In the genomic region with DNA sequence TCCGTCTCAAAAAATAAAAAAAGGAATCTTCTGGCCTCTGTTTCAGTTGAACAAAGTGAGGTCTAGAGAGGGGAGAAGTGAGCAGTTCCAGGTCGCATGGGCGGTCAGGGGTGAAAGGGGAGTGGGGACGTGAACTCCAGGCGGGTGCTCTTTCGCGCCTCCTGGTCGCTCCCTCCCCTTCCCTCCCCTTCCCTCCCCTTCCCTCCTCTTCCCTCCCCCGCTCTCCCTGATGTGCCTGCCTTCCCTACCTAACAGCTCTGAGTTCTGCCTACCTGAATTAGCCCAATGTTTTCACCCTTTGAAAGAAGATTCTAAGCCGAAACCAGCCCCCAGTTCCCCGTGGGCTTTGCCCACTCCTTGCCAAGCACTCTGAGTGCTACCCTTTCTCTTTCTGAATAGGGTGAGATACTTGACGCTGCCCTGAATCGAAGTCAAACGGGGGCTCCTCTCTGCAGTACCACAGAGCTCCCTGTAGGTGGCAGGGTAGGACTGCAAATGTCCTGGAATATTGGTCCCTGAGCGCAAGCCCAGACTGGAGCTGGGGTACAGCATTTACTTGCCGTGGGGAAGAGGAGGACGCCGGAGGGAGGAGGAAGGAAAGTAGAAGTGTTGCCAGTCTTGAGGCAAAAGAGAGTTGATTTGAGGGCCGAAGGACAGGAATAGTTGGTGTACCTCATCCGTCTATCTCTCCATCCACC, we compare ENCODE assay signal across 8 cellular contexts.
DNase-seq lines count a peak whose midpoint lies in the region; ATAC-seq and TF ChIP-seq lines count a peak whose summit lies in the region.
"Not testable (repeated sequence)": the region's sequence is repeated elsewhere in the genome, so short reads cannot be mapped to it uniquely, and the experiment has no call there.

No MANE protein-coding gene starts in this region.

- not testable (repeated sequence) for H3K27me3 Mint-ChIP-seq in activated CD4-positive, alpha-beta T cell treated with anti-CD3 and anti-CD28 coated beads for 36 hours; progenitor cell of endocrine pancreas

- H3K4me1 Mint-ChIP-seq in activated CD4-positive, alpha-beta T cell treated with anti-CD3 and anti-CD28 coated beads for 36 hours; progenitor cell of endocrine pancreas (ENCODE audit: low read depth): not testable (repeated sequence)

- intact Hi-C loops in activated CD4-positive, alpha-beta T cell treated with anti-CD3 and anti-CD28 coated beads for 36 hours (cut with DNase I, micrococcal nuclease): not testable (repeated sequence)

- H3K9me3 Mint-ChIP-seq in activated CD4-positive, alpha-beta T cell treated with anti-CD3 and anti-CD28 coated beads for 36 hours (ENCODE audit: low read depth); progenitor cell of endocrine pancreas (ENCODE audit: low read depth): not testable (repeated sequence)

- POLR2A ChIA-PET in activated CD4-positive, alpha-beta T cell treated with anti-CD3 and anti-CD28 coated beads for 36 hours (lab: Charles Lee): not testable (repeated sequence)

- not testable (repeated sequence) for H3K36me3 ChIP-seq in right atrium auricular region, tibial nerve

- H3K27me3 ChIP-seq in right atrium auricular region, tibial nerve: not testable (repeated sequence)

- 9 to 17% methylated on average over 15 to 20 of the region's 20 CpGs for WGBS in tibial nerve, 2 donors

- H3K27ac ChIP-seq in right atrium auricular region, tibial nerve: not testable (repeated sequence)

- peak; percentile 46 for ATAC-seq in HG02870 (IDR thresholded peaks at IDR 0.05; ENCODE audit: unreplicated experiment)
- peak; percentile 69 for ATAC-seq in activated CD4-positive, alpha-beta T cell treated with anti-CD3 and anti-CD28 coated beads for 36 hours

- in situ Hi-C loops in astrocyte of the spinal cord (cut with HindIII; ENCODE audit: low sequenced_read_pairs): not testable (repeated sequence)

- not testable (repeated sequence) for H3K4me3 Mint-ChIP-seq in activated CD4-positive, alpha-beta T cell treated with anti-CD3 and anti-CD28 coated beads for 36 hours; progenitor cell of endocrine pancreas (ENCODE audit: low read depth)

- not testable (repeated sequence) for H3K4me3 ChIP-seq in astrocyte of the spinal cord (ENCODE audit: low read depth, low read length); right atrium auricular region; tibial nerve

- CTCF ChIA-PET in activated CD4-positive, alpha-beta T cell treated with anti-CD3 and anti-CD28 coated beads for 36 hours (lab: Charles Lee): interaction anchor here (0.6 kb wide), 1 partner anchor 420 kb away, joined by 3 read pairs; no protein-coding TSS in a partner anchor

- not testable (repeated sequence) for H3K4me1 ChIP-seq in right atrium auricular region, tibial nerve

- not testable (repeated sequence) for TF ChIP-seq POLR2A in tibial nerve (IDR thresholded peaks at IDR 0.05)

- not testable (repeated sequence) for TF ChIP-seq EP300 in tibial nerve (IDR thresholded peaks at IDR 0.05)

- TF ChIP-seq CTCF in astrocyte of the spinal cord (IDR thresholded peaks at IDR 0.05; ENCODE audit: low read depth, low read length): peak; percentile 49
- TF ChIP-seq CTCF in right atrium auricular region (IDR thresholded peaks at IDR 0.05): peak; percentile 65 to 69
- TF ChIP-seq CTCF in progenitor cell of endocrine pancreas (IDR thresholded peaks at IDR 0.05; ENCODE audit: unreplicated experiment): peak; percentile 68
- TF ChIP-seq CTCF in tibial nerve (IDR thresholded peaks at IDR 0.05): peak; percentile 48 to 67 (median 52)

- DNase-seq in ELR (ENCODE audit: low read depth): peak; percentile 0
- DNase-seq in NCI-H748 treated with DMSO at 0.1 percent for 48 hours (lab: John Stamatoyannopoulos, UW): peak; percentile 11
- DNase-seq in activated CD4-positive, alpha-beta T cell treated with anti-CD3 and anti-CD28 coated beads for 36 hours: peak; percentile 61
- peak; percentile 0 for DNase-seq in astrocyte of the spinal cord (ENCODE audit: low read depth, low spot score)
- peak; percentile 68 for DNase-seq in right atrium auricular region (ENCODE audit: low spot score)
- DNase-seq in progenitor cell of endocrine pancreas (ENCODE audit: low spot score, unreplicated experiment): peak; percentile 43
- peak; percentile 35 to 63 for DNase-seq in tibial nerve (ENCODE audit: low spot score in 2 of 2)

- H3K27ac Mint-ChIP-seq in activated CD4-positive, alpha-beta T cell treated with anti-CD3 and anti-CD28 coated beads for 36 hours; progenitor cell of endocrine pancreas: not testable (repeated sequence)

- H3K36me3 Mint-ChIP-seq in activated CD4-positive, alpha-beta T cell treated with anti-CD3 and anti-CD28 coated beads for 36 hours (ENCODE audit: low read depth); progenitor cell of endocrine pancreas (ENCODE audit: insufficient read depth): not testable (repeated sequence)

- H3K9me3 ChIP-seq in right atrium auricular region, tibial nerve: not testable (repeated sequence)

Comparison
In these comparisons a context has a peak if more than half of its experiments do, and no peak if none do; other contexts are left out.
1. DNase-seq: peak in every context shown above with its lines; median percentile 68 in right atrium auricular region; 61 in activated CD4-positive, alpha-beta T cell treated with anti-CD3 and anti-CD28 coated beads for 36 hours; 49 in tibial nerve; 43 in progenitor cell of endocrine pancreas; 11 in NCI-H748 treated with DMSO at 0.1 percent for 48 hours; 0 in ELR; 0 in astrocyte of the spinal cord.